ENCODE assay signal across 10 cellular contexts in genomic region chr5:122313001-122313402, GRCh38. TPM values are rescaled to one million over a fixed set of nuclear protein-coding genes. Genes with fewer than 3 reads are reported as not detected.
A peak's percentile ranks its signal among the peaks of the same experiment; 100 is the strongest.
DNase-seq lines count a peak whose midpoint lies in the region; ATAC-seq, FAIRE-seq and TF ChIP-seq lines count a peak whose summit lies in the region.
"Had no signal": no experiment of that assay in that cellular context is flagged by ENCODE, and none has a peak within 500 bp of the region (broad histone marks: within the 10 kb centered on the region; RNA-seq: fewer than 3 reads in every experiment).

No MANE protein-coding gene starts in this region.

- H3K9me3 ChIP-seq in H1 (ENCODE audit: insufficient read depth in 2 of 2, low read depth in 1 of 2, low read length in 1 of 2) (0 out of 4 replicates have a peak, but pooled peaks cover 0 to 2% of the 10 kb centered on the region in 2 experiments), mesenchymal stem cell (ENCODE audit: control insufficient read depth, low read length) (no peaks in the 10 kb centered on the region), uterus (no peaks in the 10 kb centered on the region)
- H3K9me3 ChIP-seq: neutrophil had no signal

- no peaks in the 10 kb centered on the region for H3K79me2 ChIP-seq in H1 (ENCODE audit: control insufficient read depth in 1 of 2, insufficient read depth in 2 of 2, low read length in 2 of 2)

- no peaks in the 10 kb centered on the region for H3K36me3 Mint-ChIP-seq in activated T-cell treated with anti-CD3 and anti-CD28 coated beads, Interleukin-2, amount 50 U/mL, for 72 hours (ENCODE audit: insufficient read depth in 2 of 2)

- H3K18ac ChIP-seq in H1 (ENCODE audit: extremely low read depth, low read length) (no peak overlapping the region), mesenchymal stem cell (ENCODE audit: low read depth in 1 of 2, low read length in 2 of 2) (no peak overlapping the region)

- TF ChIP-seq CTCF in H1 (IDR thresholded peaks at IDR 0.05; ENCODE audit: control extremely low read depth in 1 of 3, insufficient read depth in 1 of 3, low read depth in 1 of 3, low read length in 3 of 3): no peak
- TF ChIP-seq CTCF in uterus (IDR thresholded peaks at IDR 0.05): no peak

- H3K27me3 Mint-ChIP-seq in activated T-cell treated with anti-CD3 and anti-CD28 coated beads, Interleukin-2, amount 50 U/mL, for 72 hours (ENCODE audit: low read depth): peaks cover 61% of the 10 kb centered on the region

- no peak overlapping the region for H4K5ac ChIP-seq in H1 (ENCODE audit: insufficient read length, low read depth, low read length)

- H3K9me3 Mint-ChIP-seq in activated T-cell treated with anti-CD3 and anti-CD28 coated beads, Interleukin-2, amount 50 U/mL, for 72 hours: peaks cover 0 to 2% of the 10 kb centered on the region in 2 donors

- H3K4me2 ChIP-seq in H1 (ENCODE audit: insufficient read depth in 1 of 2, low read depth in 2 of 2, low read length in 2 of 2) (peak overlapping the region; percentile 88 to 89), mesenchymal stem cell (ENCODE audit: low read length, poor library complexity, severe bottlenecking) (peak overlapping the region; percentile 100)

- no peak for TF ChIP-seq RAD21 in H1 (IDR thresholded peaks at IDR 0.05 in 1 of 2, conservative IDR thresholded peaks at IDR 0.05 in 1 of 2; ENCODE audit: low read depth in 2 of 2, low read length in 2 of 2)

- peak overlapping the region; percentile 45 to 55 for H3K4me3 Mint-ChIP-seq in activated T-cell treated with anti-CD3 and anti-CD28 coated beads, Interleukin-2, amount 50 U/mL, for 72 hours

- H3K4me3 ChIP-seq in H1 (ENCODE audit: extremely low read depth in 1 of 4, insufficient read depth in 2 of 4, low read depth in 3 of 4, low read length in 4 of 4) (peak overlapping the region; percentile 63 to 84 (median 72); a peak in 7 of 8 replicates), mesenchymal stem cell (ENCODE audit: insufficient read depth in 1 of 2, low read depth in 1 of 2, low read length in 2 of 2) (peak overlapping the region in 1 of 2 experiments; percentile 85), uterus (peak overlapping the region; percentile 68 to 83)

- H2BK20ac ChIP-seq in H1 (ENCODE audit: low read length): no peak overlapping the region

- H3K4me1 Mint-ChIP-seq in activated T-cell treated with anti-CD3 and anti-CD28 coated beads, Interleukin-2, amount 50 U/mL, for 72 hours (ENCODE audit: low read depth): peaks cover 6% of the 10 kb centered on the region

- TF ChIP-seq POLR2A in H1 (IDR thresholded peaks at IDR 0.05; ENCODE audit: control extremely low read depth in 1 of 2, low read depth in 2 of 2, low read length in 2 of 2) (no peak), uterus (IDR thresholded peaks at IDR 0.05) (no peak)

- no peak overlapping the region for H4K8ac ChIP-seq in H1 (ENCODE audit: extremely low read depth, insufficient read depth, low read length)
- no peak overlapping the region for H4K8ac ChIP-seq in mesenchymal stem cell (ENCODE audit: low read length)

- intact Hi-C loops in uterus (cut with DNase I; ENCODE audit: low total_unique reads): no loop called here

- H3K56ac ChIP-seq in H1 (replicated peaks; ENCODE audit: insufficient read length, low read depth, low read length): no peak overlapping the region

- H3K23ac ChIP-seq in H1 (ENCODE audit: insufficient read length) (no peak overlapping the region), mesenchymal stem cell (ENCODE audit: low read length in 2 of 2) (peak overlapping the region in 1 of 2 experiments; percentile 23)

- H2AK5ac ChIP-seq in H1 (ENCODE audit: low read depth, low read length): no peak overlapping the region
- no peak overlapping the region for H2AK5ac ChIP-seq in mesenchymal stem cell (ENCODE audit: low read length, severe bottlenecking)

- no peak overlapping the region for H2BK12ac ChIP-seq in H1 (ENCODE audit: low read depth, low read length)
- no peak overlapping the region for H2BK12ac ChIP-seq in mesenchymal stem cell (ENCODE audit: low read length in 2 of 2)

- H3K36me3 ChIP-seq in H1 (ENCODE audit: control insufficient read depth in 2 of 4, insufficient read depth in 4 of 4, low read length in 3 of 4) (no peaks in the 10 kb centered on the region), mesenchymal stem cell (ENCODE audit: control insufficient read depth in 1 of 2, insufficient read depth in 2 of 2, low read depth in 1 of 2, low read length in 2 of 2) (no peaks in the 10 kb centered on the region), uterus (no peaks in the 10 kb centered on the region)
- H3K36me3 ChIP-seq: neutrophil had no signal

- H3K9ac ChIP-seq in H1 (replicated peaks in 1 of 4; ENCODE audit: extremely low read depth in 1 of 4, low read depth in 3 of 4, low read length in 3 of 4) (no peak overlapping the region), mesenchymal stem cell (ENCODE audit: low read length) (peak overlapping the region; percentile 82)

- H3K23me2 ChIP-seq in H1 (ENCODE audit: low read depth, low read length): peaks cover 9% of the 10 kb centered on the region

- no peak for ATAC-seq in activated T-cell treated with anti-CD3 and anti-CD28 coated beads, Interleukin-2, amount 50 U/mL, for 72 hours (replicated peaks in 1 of 2)
- ATAC-seq in GM21786 (IDR thresholded peaks at IDR 0.05; ENCODE audit: unreplicated experiment) (no peak), GM19035 (IDR thresholded peaks at IDR 0.05; ENCODE audit: unreplicated experiment) (no peak)
- ATAC-seq: activated CD4-positive, CD25-positive, alpha-beta regulatory T cell treated with anti-CD3 and anti-CD28 coated beads, Interleukin-2, amount 50 U/mL, for 24 hours had no signal

- H2BK5ac ChIP-seq in H1 (ENCODE audit: low read depth, low read length) (no peak overlapping the region), mesenchymal stem cell (ENCODE audit: low read depth, low read length, poor library complexity, severe bottlenecking) (no peak overlapping the region)

- DNase-seq in activated T-cell treated with anti-CD3 and anti-CD28 coated beads, Interleukin-2, amount 50 U/mL, for 72 hours: no peak
- no peak for DNase-seq in activated T-cell treated with anti-CD3 and anti-CD28 coated beads for 4 hours
- DNase-seq in H1 (ENCODE audit: low read depth in 1 of 2, low spot score in 2 of 2): no peak
- DNase-seq in mesenchymal stem cell: peak; percentile 59
- peak; percentile 34 to 35 for DNase-seq in uterus
- no peak for DNase-seq in activated CD4-positive, alpha-beta T cell treated with anti-CD3 and anti-CD28 coated beads, Interleukin-2, amount 50 U/mL, for 48 hours

- TF ChIP-seq EP300 in H1 (IDR thresholded peaks at IDR 0.05; ENCODE audit: borderline replicate concordance in 1 of 2, low read depth in 2 of 2, low read length in 2 of 2): no peak

- H3K27ac Mint-ChIP-seq in activated T-cell treated with anti-CD3 and anti-CD28 coated beads, Interleukin-2, amount 50 U/mL, for 72 hours: no peak overlapping the region

- no peaks in the 10 kb centered on the region for H4K20me1 ChIP-seq in H1 (replicated peaks in 1 of 2; ENCODE audit: control insufficient read depth in 1 of 2, insufficient read depth in 2 of 2, low read length in 2 of 2)

- no peak overlapping the region for H3K27ac ChIP-seq in H1 (ENCODE audit: low read depth, low read length)
- no peak overlapping the region for H3K27ac ChIP-seq in mesenchymal stem cell (ENCODE audit: low read length, poor library complexity, severe bottlenecking)
- H3K27ac ChIP-seq in uterus: peak overlapping the region; percentile 90 to 91
- H3K27ac ChIP-seq: neutrophil had no signal

- no peak overlapping the region for H2BK120ac ChIP-seq in H1 (replicated peaks; ENCODE audit: low read depth, low read length)
- no peak overlapping the region for H2BK120ac ChIP-seq in mesenchymal stem cell (ENCODE audit: low read depth, low read length)

- no peak overlapping the region for H3K4ac ChIP-seq in H1 (replicated peaks; ENCODE audit: insufficient read length, low read depth, low read length)
- no peak overlapping the region for H3K4ac ChIP-seq in mesenchymal stem cell (ENCODE audit: low read depth in 1 of 2, low read length in 2 of 2)

- H2AFZ ChIP-seq in H1 (ENCODE audit: low read length) (0 out of 2 replicates have a peak overlapping the region, but pooled peaks have one; percentile 4), mesenchymal stem cell (ENCODE audit: low read depth, low read length) (no peak overlapping the region)

- peak; percentile 68 for FAIRE-seq in H1 (lab: Jason Lieb, UNC)

- H3K4me1 ChIP-seq in H1 (replicated peaks in 1 of 4; ENCODE audit: control insufficient read depth in 3 of 4, insufficient read depth in 4 of 4, low read length in 3 of 4) (peaks cover 0 to 5% (median 3%) of the 10 kb centered on the region in 4 experiments; a peak in 5 of 7 replicates), mesenchymal stem cell (ENCODE audit: control insufficient read depth, insufficient read depth, low read depth, low read length) (peaks cover 11% of the 10 kb centered on the region), uterus (no peaks in the 10 kb centered on the region)

- H2BK15ac ChIP-seq in H1 (ENCODE audit: low read length) (no peak overlapping the region), mesenchymal stem cell (ENCODE audit: low read depth, poor library complexity, severe bottlenecking) (no peak overlapping the region)

- POLR2A ChIA-PET in H1 (lab: Charles Lee; ENCODE audit: partially characterized antibody): no interaction called here

- H3K27me3 ChIP-seq in H1 (replicated peaks in 1 of 4; ENCODE audit: control insufficient read depth in 3 of 4, extremely low read depth in 1 of 4, insufficient read depth in 3 of 4, low read length in 3 of 4): peaks cover 0 to 21% (median 13%) of the 10 kb centered on the region in 4 experiments; a peak in 5 of 7 replicates
- peaks cover 0 to 40% of the 10 kb centered on the region in 2 experiments for H3K27me3 ChIP-seq in mesenchymal stem cell (ENCODE audit: control insufficient read depth in 1 of 2, insufficient read depth in 1 of 2, low read length in 2 of 2)
- H3K27me3 ChIP-seq in uterus: no peaks in the 10 kb centered on the region

- no peak overlapping the region for H4K91ac ChIP-seq in H1 (replicated peaks; ENCODE audit: insufficient read length, low read length)
- H4K91ac ChIP-seq in mesenchymal stem cell (ENCODE audit: low read length): no peak overlapping the region

- 25% methylated on average over 12 of the region's 12 CpGs; no CpG with 5 or more reads in 1 of the 2 experiments for WGBS in H1 (ENCODE audit: extremely low coverage in 1 of 2, insufficient coverage in 1 of 2, insufficient read length in 1 of 2, insufficient replicate concordance in 2 of 2, low coverage in 1 of 2, low lambda C conversion rate in 2 of 2, missing lambda C conversion rate in 1 of 2), 2 experiments
- WGBS in mesenchymal stem cell: 12% methylated on average over 12 of the region's 12 CpGs

- 0 out of 2 replicates have a peak, but pooled peaks cover 2% of the 10 kb centered on the region for H3K79me1 ChIP-seq in H1 (ENCODE audit: low read depth, low read length)
- no peaks in the 10 kb centered on the region for H3K79me1 ChIP-seq in mesenchymal stem cell (replicated peaks; ENCODE audit: low read length, poor library complexity, severe bottlenecking)

- CTCF ChIA-PET in H1 (lab: Charles Lee; ENCODE audit: partially characterized antibody): interaction anchor here (0.7 kb wide), 1 partner anchor 18 kb away, joined by 3 read pairs; no protein-coding TSS in a partner anchor

- H3K14ac ChIP-seq in H1 (ENCODE audit: insufficient read length) (no peak overlapping the region), mesenchymal stem cell (ENCODE audit: low read length in 2 of 2) (peak overlapping the region in 1 of 2 experiments; percentile 7)

RNA-seq across cellular contexts. Expression of gene SNCAIP, which starts 1.0 kb away (rescaled TPM):
- not detected for total RNA-seq in activated T-cell treated with anti-CD3 and anti-CD28 coated beads, Interleukin-2, amount 50 U/mL, for 72 hours
- 9.0 and 10.5 TPM in 2 replicates for total RNA-seq in H1 (2021; fragmentation: NEBNext Ultra II Directional; extraction: Animal tissue kit (Norgen Biotek cat#: 25700))
- polyA plus RNA-seq in H1 (2011; rRNA removed): 3.9 and 5.1 TPM in 2 replicates
- polyA plus RNA-seq in H1 (2011; cell fraction: cytosol; rRNA removed): 7.9 TPM
- polyA plus RNA-seq in H1 (2011; cell fraction: nucleus; rRNA removed): 12.1 TPM
- 4.4 to 9.1 TPM (median 8.3 TPM) in 4 replicates for polyA plus RNA-seq in H1 (2012, experiment 1 of 2)
- polyA plus RNA-seq in H1 (2012, experiment 2 of 2): 0.30 TPM
- 6.4 TPM for polyA plus RNA-seq in H1 (2013, experiment 1 of 2)
- polyA plus RNA-seq in H1 (2013, experiment 2 of 2): 6.3 TPM
- polyA minus RNA-seq in H1 (2011; rRNA and poly(A)+ RNA removed): 17.5 and 18.6 TPM in 2 replicates
- polyA minus RNA-seq in H1 (2011; cell fraction: cytosol; rRNA and poly(A)+ RNA removed): 5.3 TPM
- polyA minus RNA-seq in H1 (2011; cell fraction: nucleus; rRNA and poly(A)+ RNA removed): 21.5 TPM
- 1.5 TPM for polyA plus RNA-seq in mesenchymal stem cell (2013, experiment 1 of 2)
- polyA plus RNA-seq in mesenchymal stem cell (2013, experiment 2 of 2): 1.8 TPM
- 100 to 1,000 TPM in 1 of 4 donors, 10 to 100 TPM in 3; 15.3 to 104 (median 35.0) TPM for total RNA-seq in uterus

Comparison
In these comparisons a context has a peak if more than half of its experiments do, and no peak if none do; other contexts are left out.
1. DNase-seq: peak in mesenchymal stem cell (single experiment) and uterus (2 of 2); none in activated T-cell treated with anti-CD3 and anti-CD28 coated beads, Interleukin-2, amount 50 U/mL, for 72 hours (0 of 2), activated T-cell treated with anti-CD3 and anti-CD28 coated beads for 4 hours (single experiment), H1 (0 of 2) and activated CD4-positive, alpha-beta T cell treated with anti-CD3 and anti-CD28 coated beads, Interleukin-2, amount 50 U/mL, for 48 hours (0 of 2).
2. H3K27ac ChIP-seq: peak in uterus (2 of 2); none in H1 (single experiment) and mesenchymal stem cell (single experiment).